In genomic region chr15:91022075-91022831, GRCh38 we compare ENCODE assay signal across 8 cellular contexts. TPM values are rescaled to one million over a fixed set of nuclear protein-coding genes. Genes with fewer than 3 reads are reported as not detected.
DNase-seq lines count a peak whose midpoint lies in the region; ATAC-seq and TF ChIP-seq lines count a peak whose summit lies in the region.

Gene VPS33B (minus strand): TSS chr15:91022594. CDS start chr15:91022249, 345 bp downstream.

- H3K4me3 ChIP-seq in colonic mucosa, result peak within 1 kb of the TSS; percentile 91

- DNase-seq in AG08396 (ENCODE audit: low spot score) (peak; percentile 82), NCI-H510A treated with DMSO at 0.1 percent for 48 hours (lab: John Stamatoyannopoulos, UW) (peak; percentile 66), colonic mucosa (peak; percentile 95), left colon (peak; percentile 88 to 91)
- DNase-seq in activated CD4-positive, alpha-beta T cell treated with anti-CD3 and anti-CD28 coated beads for 4 hours, result peak; percentile 73 to 80
- DNase-seq in stimulated activated CD4-positive, alpha-beta T cell treated with anti-CD3 and anti-CD28 coated beads, Interleukin-1b, Interleukin-23, amount 100 ng/mL, for 4 hours (ENCODE audit: low read depth in 2 of 2), result peak; percentile 59 to 60

- H3K9ac ChIP-seq in colonic mucosa (ENCODE audit: low read depth in 2 of 2, low read length in 2 of 2), result peak within 1 kb of the TSS; percentile 84 to 87

- intact Hi-C loops in colonic mucosa (cut with DNase I) (no loop called here), left colon (cut with DNase I, micrococcal nuclease) (no loop called here)

- H3K27ac ChIP-seq in colonic mucosa, result peak within 1 kb of the TSS; percentile 41

- no peaks in the 10 kb centered on the region for H3K27me3 ChIP-seq in colonic mucosa

- ATAC-seq in HG03439 (IDR thresholded peaks at IDR 0.05; ENCODE audit: unreplicated experiment) (peak; percentile 55), left colon (peak; percentile 97)

- TF ChIP-seq POLR2A in GM19099 (IDR thresholded peaks at IDR 0.05; ENCODE audit: extremely low read depth, insufficient read length, low read depth), result peak; percentile 65

- no peaks in the 10 kb centered on the region for H3K36me3 ChIP-seq in colonic mucosa

- no peak for TF ChIP-seq CTCF in colonic mucosa (IDR thresholded peaks at IDR 0.05)

- no peaks in the 10 kb centered on the region for H3K9me3 ChIP-seq in colonic mucosa

- H3K4me1 ChIP-seq in colonic mucosa, result peaks cover 4% of the 10 kb centered on the region

RNA-seq across cellular contexts. Expression of gene VPS33B, which starts in this region (rescaled TPM):
- total RNA-seq in colonic mucosa (10 to 100 TPM; 18.0 to 18.1 TPM), left colon (10 to 100 TPM; 15.1 to 16.9 TPM)

Comparison
In these comparisons a context has a peak if more than half of its experiments do, and no peak if none do; other contexts are left out.
1. Peak in every context shown above with its lines: DNase-seq, ATAC-seq, H3K4me3 ChIP-seq and H3K27ac ChIP-seq.